Comparison of ENCODE assay signal across 17 cellular contexts in the genomic region with DNA sequence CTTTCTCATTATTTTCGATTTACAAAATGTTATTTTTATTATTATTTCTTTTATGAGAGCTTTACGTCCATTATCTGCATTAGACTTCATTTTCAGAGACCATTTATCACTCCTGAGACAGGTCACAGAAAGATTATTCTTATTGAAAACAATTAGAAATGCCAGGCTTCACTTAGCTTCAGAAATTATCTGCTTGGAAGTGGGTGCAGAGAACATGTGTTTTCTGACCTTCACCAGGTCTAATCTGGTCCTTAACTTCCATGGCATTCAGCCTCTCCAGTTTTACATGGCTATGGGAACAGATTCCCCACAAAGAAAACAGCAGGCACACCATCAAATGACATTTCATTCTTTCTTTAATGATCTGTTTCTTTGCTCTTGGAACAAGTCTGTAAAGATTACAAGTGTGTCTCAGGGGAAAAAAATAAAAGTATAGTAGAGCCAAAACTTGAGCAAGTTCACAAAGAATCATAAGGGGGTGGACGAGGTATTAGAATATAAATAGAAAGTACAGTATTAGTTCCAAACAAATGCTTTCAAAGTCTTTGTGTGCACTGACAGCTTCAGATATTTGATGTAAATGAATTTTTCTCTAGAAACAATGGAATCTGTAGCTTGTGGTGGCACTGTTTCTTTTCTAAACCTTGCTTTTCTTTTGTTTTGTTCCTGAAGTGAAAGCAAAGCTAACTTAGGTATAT.
DNase-seq lines count a peak whose midpoint lies in the region; ATAC-seq and TF ChIP-seq lines count a peak whose summit lies in the region.
"Had no signal": no experiment of that assay in that cellular context is flagged by ENCODE, and none has a peak within 500 bp of the region (broad histone marks: within the 10 kb centered on the region; RNA-seq: fewer than 3 reads in every experiment).

No MANE protein-coding gene starts in this region.

- H3K79me2 ChIP-seq in GM23338 (replicated peaks; ENCODE audit: insufficient read depth) (no peaks in the 10 kb centered on the region), MM.1S (ENCODE audit: low read length) (no peaks in the 10 kb centered on the region)

- peaks cover 10% of the 10 kb centered on the region for H3K36me3 Mint-ChIP-seq in GM23338 (ENCODE audit: low read depth)
- H3K36me3 Mint-ChIP-seq: CD4-positive, CD25-positive, alpha-beta regulatory T cell; CD8-positive, alpha-beta memory T cell had no signal

- no peaks in the 10 kb centered on the region for H3K27me3 Mint-ChIP-seq in GM23338 (ENCODE audit: insufficient read depth, low read depth, poor library complexity)
- H3K27me3 Mint-ChIP-seq: B cell; CD4-positive, CD25-positive, alpha-beta regulatory T cell; CD8-positive, alpha-beta memory T cell; IgD-negative memory B cell had no signal

- peak overlapping the region; percentile 19; the same call in 1 of the 2 replicates for H3K9ac ChIP-seq in MM.1S (ENCODE audit: low read length)

- DNase-seq in Right ventricle myocardium superior (no peak), left cardiac atrium (no peak), GM23338 (ENCODE audit: low spot score) (no peak), MM.1S (peak; percentile 35), caudate nucleus (lab: John Stamatoyannopoulos, UW) (peak in 1 of 61 donors; percentile 39), UCSD-AML1 (lab: John Stamatoyannopoulos, UW; ENCODE audit: unreplicated experiment) (no peak), NCI-H128 (lab: John Stamatoyannopoulos, UW; ENCODE audit: unreplicated experiment) (no peak)
- DNase-seq: C1 segment of cervical spinal cord; Caco-2; CD4-positive, CD25-positive, alpha-beta regulatory T cell; CD8-positive, alpha-beta memory T cell; GOT3; H7 had no signal

- TF ChIP-seq CTCF in GM23338 (conservative IDR thresholded peaks at IDR 0.05; ENCODE audit: low read depth in 2 of 2) (no peak), MM.1S (IDR thresholded peaks at IDR 0.05; ENCODE audit: low read length) (no peak)

- peaks cover 13% of the 10 kb centered on the region; the same call in 2 of the 3 replicates for H3K4me1 Mint-ChIP-seq in GM23338
- H3K4me1 Mint-ChIP-seq: B cell; CD4-positive, CD25-positive, alpha-beta regulatory T cell; CD8-positive, alpha-beta memory T cell; IgD-negative memory B cell had no signal

- H2AFZ ChIP-seq in GM23338: no peak overlapping the region
- H2AFZ ChIP-seq in MM.1S (ENCODE audit: low read length): peak overlapping the region; percentile 71

- intact Hi-C loops in Right ventricle myocardium superior (cut with DNase I): no loop called here
- intact Hi-C loops in left cardiac atrium (cut with DNase I): no loop called here

- ATAC-seq in Right ventricle myocardium superior (ENCODE audit: poor library complexity): peak; percentile 90
- no peak for ATAC-seq in left cardiac atrium
- no peak for ATAC-seq in GM23338
- no peak for ATAC-seq in GM19023 (IDR thresholded peaks at IDR 0.05; ENCODE audit: unreplicated experiment)
- ATAC-seq: HepG2 had no signal

- H3K4me2 ChIP-seq in GM23338: peak overlapping the region; percentile 19; the same call in 1 of the 2 replicates
- H3K4me2 ChIP-seq in MM.1S (ENCODE audit: low read depth, low read length): peak overlapping the region; percentile 36

- H3K27ac ChIP-seq in GM23338 (ENCODE audit: low read depth) (no peak overlapping the region), MM.1S (ENCODE audit: low read length) (peak overlapping the region; percentile 26; the same call in 1 of the 2 replicates), caudate nucleus (ENCODE audit: low read depth, low read length) (peak overlapping the region; percentile 12)

- no peak overlapping the region for H3K27ac Mint-ChIP-seq in GM23338
- H3K27ac Mint-ChIP-seq: B cell; CD4-positive, CD25-positive, alpha-beta regulatory T cell; CD8-positive, alpha-beta memory T cell; IgD-negative memory B cell had no signal

- no peaks in the 10 kb centered on the region for H3K9me2 ChIP-seq in GM23338 (ENCODE audit: insufficient read depth)
- no peaks in the 10 kb centered on the region for H3K9me2 ChIP-seq in MM.1S (replicated peaks; ENCODE audit: insufficient read depth, low read length)

- H3K4me3 Mint-ChIP-seq in GM23338: no peak overlapping the region
- H3K4me3 Mint-ChIP-seq: B cell; CD4-positive, CD25-positive, alpha-beta regulatory T cell; CD8-positive, alpha-beta memory T cell; IgD-negative memory B cell had no signal

- no peaks in the 10 kb centered on the region for H3K9me3 ChIP-seq in MM.1S (replicated peaks; ENCODE audit: insufficient read depth, low read length)
- H3K9me3 ChIP-seq: Caco-2 had no signal

- H3K4me1 ChIP-seq in GM23338 (ENCODE audit: insufficient read depth) (peaks cover 11% of the 10 kb centered on the region; the same call in 1 of the 2 replicates), MM.1S (ENCODE audit: low read length) (no peaks in the 10 kb centered on the region)
- H3K4me1 ChIP-seq: Caco-2 had no signal

- peaks cover 16% of the 10 kb centered on the region for H3K9me3 Mint-ChIP-seq in GM23338

- no peaks in the 10 kb centered on the region for H3F3A ChIP-seq in GM23338 (replicated peaks; ENCODE audit: low read depth)
- no peaks in the 10 kb centered on the region for H3F3A ChIP-seq in MM.1S (ENCODE audit: insufficient read depth, low read length)

- H4K20me1 ChIP-seq in GM23338 (replicated peaks; ENCODE audit: insufficient read depth) (no peaks in the 10 kb centered on the region), MM.1S (ENCODE audit: insufficient read depth, low read length) (no peaks in the 10 kb centered on the region)

- H3K36me3 ChIP-seq in GM23338 (ENCODE audit: insufficient read depth): no peaks in the 10 kb centered on the region
- H3K36me3 ChIP-seq in MM.1S (replicated peaks; ENCODE audit: insufficient read depth, low read length): no peaks in the 10 kb centered on the region

- no peaks in the 10 kb centered on the region for H3K27me3 ChIP-seq in GM23338 (ENCODE audit: insufficient read depth)
- H3K27me3 ChIP-seq in MM.1S (replicated peaks; ENCODE audit: insufficient read depth, low read length): no peaks in the 10 kb centered on the region

- H3K4me3 ChIP-seq in GM23338 (no peak overlapping the region), MM.1S (ENCODE audit: low read length) (no peak overlapping the region; the same call in 1 of the 2 replicates)

TF ChIP-seq in GM23338, 12 proteins besides CTCF, POLR2A, EP300 and RAD21 (continues in another document):
- no peak for TF ChIP-seq ZNF114 (CRISPR knock-in tag; IDR thresholded peaks at IDR 0.05)
- no peak for TF ChIP-seq ZNF331 (CRISPR knock-in tag; IDR thresholded peaks at IDR 0.05; ENCODE audit: low read depth)
- TF ChIP-seq POLR2AphosphoS5 (IDR thresholded peaks at IDR 0.05; ENCODE audit: low read depth): no peak
- TF ChIP-seq, protein P1, sequence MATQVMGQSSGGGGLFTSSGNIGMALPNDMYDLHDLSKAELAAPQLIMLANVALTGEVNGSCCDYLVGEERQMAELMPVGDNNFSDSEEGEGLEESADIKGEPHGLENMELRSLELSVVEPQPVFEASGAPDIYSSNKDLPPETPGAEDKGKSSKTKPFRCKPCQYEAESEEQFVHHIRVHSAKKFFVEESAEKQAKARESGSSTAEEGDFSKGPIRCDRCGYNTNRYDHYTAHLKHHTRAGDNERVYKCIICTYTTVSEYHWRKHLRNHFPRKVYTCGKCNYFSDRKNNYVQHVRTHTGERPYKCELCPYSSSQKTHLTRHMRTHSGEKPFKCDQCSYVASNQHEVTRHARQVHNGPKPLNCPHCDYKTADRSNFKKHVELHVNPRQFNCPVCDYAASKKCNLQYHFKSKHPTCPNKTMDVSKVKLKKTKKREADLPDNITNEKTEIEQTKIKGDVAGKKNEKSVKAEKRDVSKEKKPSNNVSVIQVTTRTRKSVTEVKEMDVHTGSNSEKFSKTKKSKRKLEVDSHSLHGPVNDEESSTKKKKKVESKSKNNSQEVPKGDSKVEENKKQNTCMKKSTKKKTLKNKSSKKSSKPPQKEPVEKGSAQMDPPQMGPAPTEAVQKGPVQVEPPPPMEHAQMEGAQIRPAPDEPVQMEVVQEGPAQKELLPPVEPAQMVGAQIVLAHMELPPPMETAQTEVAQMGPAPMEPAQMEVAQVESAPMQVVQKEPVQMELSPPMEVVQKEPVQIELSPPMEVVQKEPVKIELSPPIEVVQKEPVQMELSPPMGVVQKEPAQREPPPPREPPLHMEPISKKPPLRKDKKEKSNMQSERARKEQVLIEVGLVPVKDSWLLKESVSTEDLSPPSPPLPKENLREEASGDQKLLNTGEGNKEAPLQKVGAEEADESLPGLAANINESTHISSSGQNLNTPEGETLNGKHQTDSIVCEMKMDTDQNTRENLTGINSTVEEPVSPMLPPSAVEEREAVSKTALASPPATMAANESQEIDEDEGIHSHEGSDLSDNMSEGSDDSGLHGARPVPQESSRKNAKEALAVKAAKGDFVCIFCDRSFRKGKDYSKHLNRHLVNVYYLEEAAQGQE (IDR thresholded peaks at IDR 0.05; ENCODE audit: unreplicated experiment): no peak
- TF ChIP-seq EZH2phosphoT487 (IDR thresholded peaks at IDR 0.05; ENCODE audit: unreplicated experiment): no peak
